15 cellular contexts compared by ENCODE assay signal in genomic region chr12:110556705-110557104, GRCh38. TPM values are rescaled to one million over a fixed set of nuclear protein-coding genes. Genes with fewer than 3 reads are reported as not detected.
DNase-seq lines count a peak whose midpoint lies in the region; ATAC-seq and TF ChIP-seq lines count a peak whose summit lies in the region.
"Had no signal": no experiment of that assay in that cellular context is flagged by ENCODE, and none has a peak within 500 bp of the region (broad histone marks: within the 10 kb centered on the region; RNA-seq: fewer than 3 reads in every experiment).

No MANE protein-coding gene starts in this region.

- H3K36me3 Mint-ChIP-seq in activated naive CD8-positive, alpha-beta T cell, result peaks cover 10% of the 10 kb centered on the region
- peaks cover 37% of the 10 kb centered on the region for H3K36me3 Mint-ChIP-seq in activated naive CD8-positive, alpha-beta T cell treated with anti-CD3 and anti-CD28 coated beads for 36 hours
- peaks cover 22% of the 10 kb centered on the region for H3K36me3 Mint-ChIP-seq in stimulated activated memory B cell treated with anti-CD40 and anti-IgM and Interleukin-4, amounts not matched to agents 10 μg/mL and 1 μg/mL and 100 μg/mL, for 72 hours

- H3K4me3 ChIP-seq in cardiac muscle cell, result no peak overlapping the region
- H3K4me3 ChIP-seq: colonic mucosa, mucosa of descending colon had no signal

- H3K4me3 Mint-ChIP-seq in activated naive CD8-positive, alpha-beta T cell, result peak overlapping the region; percentile 5
- no peak overlapping the region for H3K4me3 Mint-ChIP-seq in activated naive CD8-positive, alpha-beta T cell treated with anti-CD3 and anti-CD28 coated beads for 36 hours
- H3K4me3 Mint-ChIP-seq in stimulated activated memory B cell treated with anti-CD40 and anti-IgM and Interleukin-4, amounts not matched to agents 10 μg/mL and 1 μg/mL and 100 μg/mL, for 72 hours, result no peak overlapping the region
- H3K4me3 Mint-ChIP-seq: activated naive CD4-positive, alpha-beta T cell treated with anti-CD3 and anti-CD28 coated beads for 36 hours had no signal

- no peaks in the 10 kb centered on the region for H3K9me3 ChIP-seq in cardiac muscle cell (ENCODE audit: low read depth)
- H3K9me3 ChIP-seq: colonic mucosa, mucosa of descending colon had no signal

- no peak for ATAC-seq in stimulated activated memory B cell treated with anti-CD40 and anti-IgM and Interleukin-4, amounts not matched to agents 10 μg/mL and 1 μg/mL and 100 μg/mL, for 72 hours
- ATAC-seq: mucosa of descending colon had no signal

- DNase-seq in activated naive CD8-positive, alpha-beta T cell treated with anti-CD3 and anti-CD28 coated beads for 36 hours, result no peak
- DNase-seq in cardiac muscle cell (ENCODE audit: low read depth in 1 of 2, low spot score in 1 of 2) (no peak), NCI-H2107 (lab: John Stamatoyannopoulos, UW) (no peak), SHP77 treated with DMSO at 0.1 percent for 48 hours (lab: John Stamatoyannopoulos, UW) (no peak)
- DNase-seq: activated naive CD4-positive, alpha-beta T cell treated with anti-CD3 and anti-CD28 coated beads for 36 hours; colonic mucosa; DMS79; mucosa of descending colon; NCI-H146; NCI-H526 treated with DMSO at 0.1 percent for 48 hours; RPMI8226; stimulated activated CD4-positive, alpha-beta T cell treated with anti-CD3 and anti-CD28 coated beads, Interleukin-4, amount 100 ng/mL, for 1 hour; stimulated activated naive CD4-positive, alpha-beta T cell treated with Interleukin-2 at 50 U/mL for 16 hours had no signal

- H3K4me1 ChIP-seq in cardiac muscle cell (ENCODE audit: low read depth), result peaks cover 32% of the 10 kb centered on the region

- H3K36me3 ChIP-seq in cardiac muscle cell, result no peaks in the 10 kb centered on the region
- H3K36me3 ChIP-seq: colonic mucosa had no signal

- peaks cover 67% of the 10 kb centered on the region for H3K4me1 Mint-ChIP-seq in activated naive CD8-positive, alpha-beta T cell (ENCODE audit: low read depth)
- peaks cover 56% of the 10 kb centered on the region for H3K4me1 Mint-ChIP-seq in activated naive CD8-positive, alpha-beta T cell treated with anti-CD3 and anti-CD28 coated beads for 36 hours
- peaks cover 63% of the 10 kb centered on the region for H3K4me1 Mint-ChIP-seq in stimulated activated memory B cell treated with anti-CD40 and anti-IgM and Interleukin-4, amounts not matched to agents 10 μg/mL and 1 μg/mL and 100 μg/mL, for 72 hours

- H3K27me3 ChIP-seq in cardiac muscle cell, result no peaks in the 10 kb centered on the region
- H3K27me3 ChIP-seq: colonic mucosa had no signal

- H3K9me3 Mint-ChIP-seq in activated naive CD8-positive, alpha-beta T cell (ENCODE audit: low read depth), result no peaks in the 10 kb centered on the region
- peaks cover 9% of the 10 kb centered on the region for H3K9me3 Mint-ChIP-seq in activated naive CD8-positive, alpha-beta T cell treated with anti-CD3 and anti-CD28 coated beads for 36 hours
- no peaks in the 10 kb centered on the region for H3K9me3 Mint-ChIP-seq in stimulated activated memory B cell treated with anti-CD40 and anti-IgM and Interleukin-4, amounts not matched to agents 10 μg/mL and 1 μg/mL and 100 μg/mL, for 72 hours

- H3K27ac Mint-ChIP-seq in activated naive CD8-positive, alpha-beta T cell, result peak overlapping the region; percentile 58
- H3K27ac Mint-ChIP-seq in activated naive CD8-positive, alpha-beta T cell treated with anti-CD3 and anti-CD28 coated beads for 36 hours, result no peak overlapping the region
- peak overlapping the region; percentile 38 for H3K27ac Mint-ChIP-seq in stimulated activated memory B cell treated with anti-CD40 and anti-IgM and Interleukin-4, amounts not matched to agents 10 μg/mL and 1 μg/mL and 100 μg/mL, for 72 hours
- H3K27ac Mint-ChIP-seq: activated naive CD4-positive, alpha-beta T cell treated with anti-CD3 and anti-CD28 coated beads for 36 hours had no signal

- H3K27me3 Mint-ChIP-seq in activated naive CD8-positive, alpha-beta T cell, result no peaks in the 10 kb centered on the region
- no peaks in the 10 kb centered on the region for H3K27me3 Mint-ChIP-seq in activated naive CD8-positive, alpha-beta T cell treated with anti-CD3 and anti-CD28 coated beads for 36 hours
- no peaks in the 10 kb centered on the region for H3K27me3 Mint-ChIP-seq in stimulated activated memory B cell treated with anti-CD40 and anti-IgM and Interleukin-4, amounts not matched to agents 10 μg/mL and 1 μg/mL and 100 μg/mL, for 72 hours

- peak overlapping the region; percentile 74 for H3K27ac ChIP-seq in cardiac muscle cell
- H3K27ac ChIP-seq: colonic mucosa had no signal

- no peak for TF ChIP-seq CTCF in cardiac muscle cell (IDR thresholded peaks at IDR 0.05; ENCODE audit: low read depth, low read length)

RNA-seq across cellular contexts. Expression of gene PPTC7, which starts 26.4 kb away (rescaled TPM):
- total RNA-seq in activated naive CD8-positive, alpha-beta T cell treated with anti-CD3 and anti-CD28 coated beads for 36 hours, result 10 to 100 TPM; 46.2 to 48.3 TPM
- 15.3 and 21.7 TPM in 2 replicates for total RNA-seq in cardiac muscle cell
- 16.3 and 24.8 TPM in 2 replicates for polyA plus RNA-seq in cardiac muscle cell

RNA-seq across cellular contexts. Expression of gene RAD9B, which starts 54.6 kb away (rescaled TPM):
- 1 to 10 TPM; 2.8 to 3.2 TPM for total RNA-seq in activated naive CD8-positive, alpha-beta T cell treated with anti-CD3 and anti-CD28 coated beads for 36 hours
- total RNA-seq in cardiac muscle cell, result 0.21 and 1.1 TPM in 2 replicates
- 1.5 and 2.3 TPM in 2 replicates for polyA plus RNA-seq in cardiac muscle cell

RNA-seq across cellular contexts. Expression of gene VPS29, which starts 54.8 kb away (rescaled TPM):
- total RNA-seq in activated naive CD8-positive, alpha-beta T cell treated with anti-CD3 and anti-CD28 coated beads for 36 hours, result 10 to 100 TPM; 84.5 to 91.2 TPM
- 57.7 and 70.1 TPM in 2 replicates for total RNA-seq in cardiac muscle cell
- polyA plus RNA-seq in cardiac muscle cell, result 170 and 179 TPM in 2 replicates

RNA-seq across cellular contexts. Expression of gene TCTN1, which starts 57.2 kb away (rescaled TPM):
- 10 to 100 TPM; 11.0 to 13.6 TPM for total RNA-seq in activated naive CD8-positive, alpha-beta T cell treated with anti-CD3 and anti-CD28 coated beads for 36 hours
- 35.1 and 54.1 TPM in 2 replicates for total RNA-seq in cardiac muscle cell
- 49.1 and 70.3 TPM in 2 replicates for polyA plus RNA-seq in cardiac muscle cell
